ENCODE assay signal across 30 cellular contexts in the genomic region with DNA sequence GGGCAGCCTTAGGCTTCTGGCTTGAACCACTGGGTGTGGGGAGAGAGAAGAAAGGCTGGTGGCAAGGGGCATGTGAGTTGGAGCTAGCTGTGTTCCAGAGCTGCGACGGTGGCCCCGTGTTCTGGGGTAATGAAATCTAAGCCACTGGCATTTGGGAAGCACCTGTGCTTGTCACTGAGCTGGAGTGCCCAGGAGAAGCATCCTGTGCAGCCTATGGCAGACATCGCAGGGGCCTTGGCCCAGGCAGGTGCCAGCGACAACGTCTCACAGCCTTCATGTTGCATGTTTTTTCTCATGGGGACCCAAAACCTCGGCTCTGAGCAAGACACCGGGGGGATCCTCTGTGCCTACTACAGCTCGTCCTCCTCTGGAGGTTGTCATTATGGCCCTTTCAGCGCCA.
"Had no signal": no experiment of that assay in that cellular context is flagged by ENCODE, and none has a peak within 500 bp of the region (broad histone marks: within the 10 kb centered on the region; RNA-seq: fewer than 3 reads in every experiment).

No MANE protein-coding gene starts in this region.

- H3K27me3 ChIP-seq: adrenal gland, body of pancreas, SJCRH30 had no signal

- DNase-seq: activated CD4-positive, alpha-beta T cell treated with anti-CD3 and anti-CD28 coated beads for 36 hours; activated CD4-positive, alpha-beta T cell treated with anti-CD3 and anti-CD28 coated beads, Interleukin-2, amount 10 ng/mL, durations not matched to agents 7 days and 5 days; activated CD4-positive, alpha-beta T cell treated with anti-CD3 and anti-CD28 coated beads, Interleukin-2, amount 50 U/mL, for 48 hours; activated CD8-positive, alpha-beta T cell treated with anti-CD3 and anti-CD28 coated beads, Interleukin-2, amount 10 ng/mL, durations not matched to agents 7 days and 5 days; activated gamma-delta T cell treated with Interleukin-2 at 50 U/mL for 16 hours; activated naive CD4-positive, alpha-beta T cell treated with anti-CD3 and anti-CD28 coated beads for 36 hours; activated T-cell treated with anti-CD3 and anti-CD28 coated beads, Interleukin-2, amount 50 U/mL, for 24 hours; adrenal gland; body of pancreas; Karpas-422; KBM-7; NCI-H1092; NCI-H1436 treated with DMSO at 0.1 percent for 48 hours; NCI-H1694 treated with DMSO at 0.1 percent for 48 hours; NCI-H2029; NCI-H2107; NCI-H2171; NCI-H510A; NCI-H526; NCI-H748 treated with DMSO at 0.1 percent for 48 hours; NK-92 treated with Interleukin-12 subunit alpha and Interleukin-12 subunit beta, amount 100 ng/mL, for 24 hours; PC-9; SHP77 had no signal

- H3K4me3 Mint-ChIP-seq: activated CD4-positive, alpha-beta T cell treated with anti-CD3 and anti-CD28 coated beads for 36 hours; activated CD4-positive, alpha-beta T cell treated with anti-CD3 and anti-CD28 coated beads, Interleukin-2, amount 10 ng/mL, durations not matched to agents 7 days and 5 days; activated CD8-positive, alpha-beta T cell treated with anti-CD3 and anti-CD28 coated beads, Interleukin-2, amount 10 ng/mL, durations not matched to agents 7 days and 5 days; activated naive CD4-positive, alpha-beta T cell treated with anti-CD3 and anti-CD28 coated beads for 36 hours; activated T-cell treated with anti-CD3 and anti-CD28 coated beads, Interleukin-2, amount 50 U/mL, for 24 hours; activated T-helper 1 cell treated with anti-CD3 and anti-CD28 coated beads, Interleukin-12 subunit alpha, Interleukin-12 subunit beta, Interleukin-2, Interleukin-4 antibody, amounts not matched to agents 30 ng/mL and 10 ng/mL and 1 ng/mL, durations not matched to agents 14 hours and 24 hours and 36 hours; T-helper 2 cell treated with Interferon-gamma antibody and Interleukin-4, amounts not matched to agents 5 μg/mL and 100 μg/mL, for 36 hours had no signal

- H3K36me3 ChIP-seq: adrenal gland, SJCRH30 had no signal

- H3K9me3 Mint-ChIP-seq: activated CD4-positive, alpha-beta T cell treated with anti-CD3 and anti-CD28 coated beads, Interleukin-2, amount 10 ng/mL, durations not matched to agents 7 days and 5 days; activated naive CD4-positive, alpha-beta T cell treated with anti-CD3 and anti-CD28 coated beads for 36 hours; activated naive CD4-positive, alpha-beta T cell treated with anti-CD3 and anti-CD28 coated beads, Interleukin-2, amount 50 U/mL, for 72 hours; activated T-cell treated with anti-CD3 and anti-CD28 coated beads, Interleukin-2, amount 50 U/mL, for 24 hours; activated T-helper 1 cell treated with anti-CD3 and anti-CD28 coated beads, Interleukin-12 subunit alpha, Interleukin-12 subunit beta, Interleukin-2, Interleukin-4 antibody, amounts not matched to agents 30 ng/mL and 10 ng/mL and 1 ng/mL, durations not matched to agents 14 hours and 24 hours and 36 hours; IgD-negative memory B cell; T-helper 2 cell treated with Interferon-gamma antibody and Interleukin-4, amounts not matched to agents 5 μg/mL and 100 μg/mL, for 36 hours had no signal

- ATAC-seq: activated CD4-positive, alpha-beta T cell treated with anti-CD3 and anti-CD28 coated beads for 36 hours; activated CD4-positive, CD25-positive, alpha-beta regulatory T cell treated with anti-CD3 and anti-CD28 coated beads, Interleukin-2, amount 50 U/mL, for 24 hours; activated CD8-positive, alpha-beta T cell treated with anti-CD3 and anti-CD28 coated beads, Interleukin-2, amount 10 ng/mL, durations not matched to agents 7 days and 5 days; activated naive CD4-positive, alpha-beta T cell treated with anti-CD3 and anti-CD28 coated beads, Interleukin-2, amount 50 U/mL, for 72 hours; body of pancreas had no signal

- H3K4me3 ChIP-seq: adrenal gland, body of pancreas, PC-9, SJCRH30, SK-N-MC had no signal

- H3K27ac Mint-ChIP-seq: activated CD4-positive, alpha-beta T cell treated with anti-CD3 and anti-CD28 coated beads for 36 hours; activated CD4-positive, alpha-beta T cell treated with anti-CD3 and anti-CD28 coated beads, Interleukin-2, amount 10 ng/mL, durations not matched to agents 7 days and 5 days; activated CD8-positive, alpha-beta T cell treated with anti-CD3 and anti-CD28 coated beads, Interleukin-2, amount 10 ng/mL, durations not matched to agents 7 days and 5 days; activated naive CD4-positive, alpha-beta T cell treated with anti-CD3 and anti-CD28 coated beads for 36 hours; activated T-cell treated with anti-CD3 and anti-CD28 coated beads, Interleukin-2, amount 50 U/mL, for 24 hours; activated T-helper 1 cell treated with anti-CD3 and anti-CD28 coated beads, Interleukin-12 subunit alpha, Interleukin-12 subunit beta, Interleukin-2, Interleukin-4 antibody, amounts not matched to agents 30 ng/mL and 10 ng/mL and 1 ng/mL, durations not matched to agents 14 hours and 24 hours and 36 hours; T-helper 2 cell treated with Interferon-gamma antibody and Interleukin-4, amounts not matched to agents 5 μg/mL and 100 μg/mL, for 36 hours had no signal

- H3K27me3 Mint-ChIP-seq: activated CD4-positive, alpha-beta T cell treated with anti-CD3 and anti-CD28 coated beads for 36 hours; activated CD4-positive, alpha-beta T cell treated with anti-CD3 and anti-CD28 coated beads, Interleukin-2, amount 10 ng/mL, durations not matched to agents 7 days and 5 days; activated T-cell treated with anti-CD3 and anti-CD28 coated beads, Interleukin-2, amount 50 U/mL, for 24 hours had no signal

- H3K36me3 Mint-ChIP-seq: activated naive CD4-positive, alpha-beta T cell treated with anti-CD3 and anti-CD28 coated beads, Interleukin-2, amount 50 U/mL, for 72 hours had no signal

- H3K27ac ChIP-seq: adrenal gland, body of pancreas, SJCRH30, SK-N-MC had no signal

- H3K9me3 ChIP-seq: adrenal gland, body of pancreas, SJCRH30 had no signal

- H3K4me1 Mint-ChIP-seq: activated CD4-positive, alpha-beta T cell treated with anti-CD3 and anti-CD28 coated beads for 36 hours had no signal
